Comparison of ENCODE assay signal across 8 cellular contexts in the genomic region with DNA sequence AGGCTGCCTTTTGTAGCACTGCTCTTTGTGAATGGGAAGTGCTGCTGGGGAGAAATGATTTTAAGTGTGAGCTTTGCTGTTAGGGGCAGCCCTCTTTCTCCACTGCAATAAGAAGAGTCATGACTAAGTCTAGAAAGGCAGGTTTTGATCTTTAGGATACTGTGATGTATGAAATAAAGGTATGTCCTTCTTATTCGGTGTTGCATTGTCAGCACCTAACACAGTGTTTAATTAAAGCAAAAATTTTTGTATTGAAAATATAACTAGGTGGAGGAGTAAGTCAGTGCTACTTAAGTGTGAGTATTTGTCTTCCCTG.
DNase-seq lines count a peak whose midpoint lies in the region; FAIRE-seq and TF ChIP-seq lines count a peak whose summit lies in the region.

No MANE protein-coding gene starts in this region.

- peaks cover 9% of the 10 kb centered on the region for H3K9me3 ChIP-seq in BLaER1

- TF ChIP-seq CTCF in HL-60 (IDR thresholded peaks at IDR 0.05; ENCODE audit: insufficient read depth, low read length) (no peak), MCF 10A (IDR thresholded peaks at IDR 0.05; ENCODE audit: unreplicated experiment) (no peak), osteocyte (IDR thresholded peaks at IDR 0.05) (no peak)

- no peaks in the 10 kb centered on the region for H3K27me3 ChIP-seq in BLaER1
- H3K27me3 ChIP-seq in HL-60 (ENCODE audit: insufficient read depth, poor library complexity, severe bottlenecking): no peaks in the 10 kb centered on the region

- H3K4me1 Mint-ChIP-seq in MCF 10A (ENCODE audit: insufficient read depth, unreplicated experiment) (peaks cover 18% of the 10 kb centered on the region), osteocyte (ENCODE audit: unreplicated experiment) (peaks cover 42% of the 10 kb centered on the region)

- peaks cover 24% of the 10 kb centered on the region for H3K36me3 ChIP-seq in BLaER1

- CTCF ChIA-PET in MCF 10A (lab: Yijun Ruan, JAX): interaction anchor here (0.5 to 1.6 kb wide), 2 partner anchors 10 to 620 kb away, joined by 3 to 7 read pairs; no protein-coding TSS in a partner anchor

- H3K36me3 Mint-ChIP-seq in MCF 10A (ENCODE audit: insufficient read depth, unreplicated experiment) (no peaks in the 10 kb centered on the region), osteocyte (ENCODE audit: unreplicated experiment) (peaks cover 2% of the 10 kb centered on the region)

- BruUV-seq in MCF 10A (replicated peaks; lab: Mats Ljungman, UMichigan): no TSS peak

- H3K9ac ChIP-seq in BLaER1: no peak overlapping the region

- no peak for FAIRE-seq in GM19239 (lab: Jason Lieb, UNC)

- H3K27me3 Mint-ChIP-seq in MCF 10A (ENCODE audit: insufficient read depth, unreplicated experiment) (no peaks in the 10 kb centered on the region), osteocyte (ENCODE audit: unreplicated experiment) (no peaks in the 10 kb centered on the region)

- intact Hi-C loops in MCF 10A (cut with micrococcal nuclease): no loop called here

- H3K4me1 ChIP-seq in BLaER1: peaks cover 65% of the 10 kb centered on the region

- no peak overlapping the region for H3K4me3 ChIP-seq in BLaER1
- H3K4me3 ChIP-seq in HL-60 (replicated peaks; ENCODE audit: insufficient read depth, low read length): no peak overlapping the region

- peak overlapping the region; percentile 57 for H3K4me2 ChIP-seq in BLaER1

- peak overlapping the region; percentile 95 for H3K27ac Mint-ChIP-seq in MCF 10A (ENCODE audit: low read depth, unreplicated experiment)
- peak overlapping the region; percentile 56 for H3K27ac Mint-ChIP-seq in osteocyte (ENCODE audit: unreplicated experiment)

- H3K9me3 Mint-ChIP-seq in MCF 10A (ENCODE audit: unreplicated experiment) (no peaks in the 10 kb centered on the region), osteocyte (ENCODE audit: unreplicated experiment) (no peaks in the 10 kb centered on the region)

- POLR2A ChIA-PET in MCF 10A (lab: Yijun Ruan, JAX): interaction anchor here (0.7 to 1.7 kb wide), 7 partner anchors 9 to 115 kb away, joined by 3 to 7 read pairs (median 4); partner anchors contain the start of gene ETV6

- no peak for DNase-seq in HL-60 (ENCODE audit: low read depth in 1 of 2, low spot score in 1 of 2)
- DNase-seq in MCF 10A (ENCODE audit: unreplicated experiment): no peak
- DNase-seq in osteocyte (ENCODE audit: extremely low spot score, unreplicated experiment): no peak
- DNase-seq in stimulated activated CD4-positive, alpha-beta T cell treated with anti-CD3 and anti-CD28 coated beads, Interleukin-12 subunit alpha, Interleukin-12 subunit beta, amount 100 ng/mL, for 4 hours: no peak
- DNase-seq in HuH-7.5 (ENCODE audit: low spot score): no peak
- no peak for DNase-seq in NCI-H1694 (lab: John Stamatoyannopoulos, UW)
- DNase-seq in GM19239 (ENCODE audit: insufficient read length, low spot score): no peak

- H4K20me1 ChIP-seq in BLaER1: peaks cover 36% of the 10 kb centered on the region

- H3K4me3 Mint-ChIP-seq in MCF 10A (ENCODE audit: unreplicated experiment): peak overlapping the region; percentile 19
- no peak overlapping the region for H3K4me3 Mint-ChIP-seq in osteocyte (ENCODE audit: unreplicated experiment)

- H3K27ac ChIP-seq in BLaER1: peak overlapping the region; percentile 36; the same call in 1 of the 2 replicates
- peak overlapping the region; percentile 48 for H3K27ac ChIP-seq in HL-60 (replicated peaks)
